ENCODE assay signal across 11 cellular contexts in genomic region chr10:36172054-36172531, GRCh38.
DNase-seq lines count a peak whose midpoint lies in the region; ATAC-seq and TF ChIP-seq lines count a peak whose summit lies in the region.
"Had no signal": no experiment of that assay in that cellular context is flagged by ENCODE, and none has a peak within 500 bp of the region (broad histone marks: within the 10 kb centered on the region; RNA-seq: fewer than 3 reads in every experiment).

No MANE protein-coding gene starts in this region.

- H3K27me3 ChIP-seq in SJSA1 (replicated peaks) (no peaks in the 10 kb centered on the region), fibroblast of lung (ENCODE audit: control insufficient read depth, insufficient read depth, low read length) (no peaks in the 10 kb centered on the region), sigmoid colon (no peaks in the 10 kb centered on the region)

- peaks cover 2% of the 10 kb centered on the region for H3K9me3 Mint-ChIP-seq in activated naive CD8-positive, alpha-beta T cell treated with anti-CD3 and anti-CD28 coated beads for 36 hours

- no peak for ATAC-seq in HG03354 (IDR thresholded peaks at IDR 0.05; ENCODE audit: poor library complexity, severe bottlenecking, unreplicated experiment)
- ATAC-seq: activated naive CD8-positive, alpha-beta T cell treated with anti-CD3 and anti-CD28 coated beads, Interleukin-2, amount 50 U/mL, for 24 hours had no signal

- no peak overlapping the region for H3K4me3 ChIP-seq in SJSA1
- H3K4me3 ChIP-seq in fibroblast of lung (replicated peaks in 1 of 4; ENCODE audit: control extremely low read depth in 1 of 4, insufficient read depth in 1 of 4, low read depth in 3 of 4, low read length in 4 of 4): peak overlapping the region in 3 of 4 experiments; percentile 2 to 13 (median 6)
- H3K4me3 ChIP-seq in sigmoid colon: no peak overlapping the region

- no peak overlapping the region for H3K27ac Mint-ChIP-seq in activated naive CD8-positive, alpha-beta T cell treated with anti-CD3 and anti-CD28 coated beads for 36 hours
- H3K27ac Mint-ChIP-seq: activated naive CD8-positive, alpha-beta T cell treated with anti-CD3 and anti-CD28 coated beads, Interleukin-2, amount 50 U/mL, for 24 hours had no signal

- H3K79me2 ChIP-seq in fibroblast of lung (ENCODE audit: control insufficient read depth, insufficient read depth, low read length): no peaks in the 10 kb centered on the region

- TF ChIP-seq CTCF in fibroblast of lung (conservative IDR thresholded peaks at IDR 0.05 in 1 of 2, IDR thresholded peaks at IDR 0.05 in 1 of 2; ENCODE audit: low read depth in 1 of 2, low read length in 2 of 2) (no peak), sigmoid colon (IDR thresholded peaks at IDR 0.05) (no peak)

- H3K36me3 Mint-ChIP-seq in activated naive CD8-positive, alpha-beta T cell treated with anti-CD3 and anti-CD28 coated beads for 36 hours: no peaks in the 10 kb centered on the region

- H3K27me3 Mint-ChIP-seq in activated naive CD8-positive, alpha-beta T cell treated with anti-CD3 and anti-CD28 coated beads for 36 hours: no peaks in the 10 kb centered on the region
- H3K27me3 Mint-ChIP-seq: activated naive CD8-positive, alpha-beta T cell treated with anti-CD3 and anti-CD28 coated beads, Interleukin-2, amount 50 U/mL, for 24 hours had no signal

- H3K9ac ChIP-seq in fibroblast of lung (ENCODE audit: insufficient read depth, low read length): no peak overlapping the region

- H2AFZ ChIP-seq in fibroblast of lung (ENCODE audit: low read length): no peak overlapping the region

- H3K4me1 ChIP-seq in SJSA1 (replicated peaks): peaks cover 29% of the 10 kb centered on the region
- no peaks in the 10 kb centered on the region for H3K4me1 ChIP-seq in fibroblast of lung (ENCODE audit: control insufficient read depth, extremely low read depth, insufficient read depth, low read length)
- H3K4me1 ChIP-seq in sigmoid colon: peaks cover 0 to 28% (median 25%) of the 10 kb centered on the region in 4 donors

- intact Hi-C loops in sigmoid colon (cut with DNase I): no loop called here

- DNase-seq in Daoy (ENCODE audit: low read depth) (peak; percentile 24), SJSA1 (ENCODE audit: low read depth in 1 of 2, low spot score in 2 of 2) (peak; percentile 59 to 90), fibroblast of lung (ENCODE audit: low read depth in 2 of 2) (peak; percentile 57 to 72), sigmoid colon (no peak), medulla oblongata (ENCODE audit: extremely low spot score) (no peak), epidermal melanocyte (ENCODE audit: insufficient read length, low spot score) (no peak)
- DNase-seq in activated naive CD8-positive, alpha-beta T cell treated with anti-CD3 and anti-CD28 coated beads for 36 hours: no peak
- DNase-seq: activated CD8-positive, alpha-beta memory T cell treated with anti-CD3 and anti-CD28 coated beads, Interleukin-2, amount 50 U/mL, for 48 hours; activated naive CD8-positive, alpha-beta T cell treated with anti-CD3 and anti-CD28 coated beads, Interleukin-2, amount 50 U/mL, for 24 hours; RPMI8226 had no signal

- H4K20me1 ChIP-seq in fibroblast of lung (ENCODE audit: control insufficient read depth, extremely low read depth, insufficient read depth, low read length): no peaks in the 10 kb centered on the region

- H3K36me3 ChIP-seq in SJSA1 (no peaks in the 10 kb centered on the region), fibroblast of lung (ENCODE audit: control insufficient read depth, insufficient read depth, low read length) (no peaks in the 10 kb centered on the region), sigmoid colon (no peaks in the 10 kb centered on the region)

- H3K9me3 ChIP-seq in SJSA1 (replicated peaks) (no peaks in the 10 kb centered on the region), fibroblast of lung (ENCODE audit: control insufficient read depth, insufficient read depth, low read depth, low read length) (no peaks in the 10 kb centered on the region), sigmoid colon (no peaks in the 10 kb centered on the region)

- H3K4me3 Mint-ChIP-seq in activated naive CD8-positive, alpha-beta T cell treated with anti-CD3 and anti-CD28 coated beads for 36 hours: no peak overlapping the region
- H3K4me3 Mint-ChIP-seq: activated naive CD8-positive, alpha-beta T cell treated with anti-CD3 and anti-CD28 coated beads, Interleukin-2, amount 50 U/mL, for 24 hours had no signal

- TF ChIP-seq EP300 in sigmoid colon (IDR thresholded peaks at IDR 0.05): no peak

- H3K27ac ChIP-seq in SJSA1 (peak overlapping the region; percentile 98), fibroblast of lung (ENCODE audit: insufficient read depth, low read length) (no peak overlapping the region), sigmoid colon (peak overlapping the region; percentile 6 to 46 (median 34))

- H3K4me2 ChIP-seq in fibroblast of lung (ENCODE audit: extremely low read depth, insufficient read depth, low read length): peak overlapping the region; percentile 81

- no peaks in the 10 kb centered on the region for H3K4me1 Mint-ChIP-seq in activated naive CD8-positive, alpha-beta T cell treated with anti-CD3 and anti-CD28 coated beads for 36 hours
- H3K4me1 Mint-ChIP-seq: activated naive CD8-positive, alpha-beta T cell treated with anti-CD3 and anti-CD28 coated beads, Interleukin-2, amount 50 U/mL, for 24 hours had no signal

- TF ChIP-seq POLR2A in sigmoid colon (IDR thresholded peaks at IDR 0.05): no peak

- 55 to 61% methylated on average over 6 of the region's 6 CpGs for WGBS in sigmoid colon, 2 donors

Comparison
In these comparisons a context has a peak if more than half of its experiments do, and no peak if none do; other contexts are left out.
1. DNase-seq: peak in Daoy (single experiment), SJSA1 (2 of 2) and fibroblast of lung (2 of 2); none in sigmoid colon (single experiment), medulla oblongata (single experiment), activated naive CD8-positive, alpha-beta T cell treated with anti-CD3 and anti-CD28 coated beads for 36 hours (single experiment) and epidermal melanocyte (single experiment).
2. H3K4me3 ChIP-seq: peak in fibroblast of lung (3 of 4); none in SJSA1 (single experiment) and sigmoid colon (0 of 4).